ENCODE assay signal across 11 cellular contexts in the genomic region with DNA sequence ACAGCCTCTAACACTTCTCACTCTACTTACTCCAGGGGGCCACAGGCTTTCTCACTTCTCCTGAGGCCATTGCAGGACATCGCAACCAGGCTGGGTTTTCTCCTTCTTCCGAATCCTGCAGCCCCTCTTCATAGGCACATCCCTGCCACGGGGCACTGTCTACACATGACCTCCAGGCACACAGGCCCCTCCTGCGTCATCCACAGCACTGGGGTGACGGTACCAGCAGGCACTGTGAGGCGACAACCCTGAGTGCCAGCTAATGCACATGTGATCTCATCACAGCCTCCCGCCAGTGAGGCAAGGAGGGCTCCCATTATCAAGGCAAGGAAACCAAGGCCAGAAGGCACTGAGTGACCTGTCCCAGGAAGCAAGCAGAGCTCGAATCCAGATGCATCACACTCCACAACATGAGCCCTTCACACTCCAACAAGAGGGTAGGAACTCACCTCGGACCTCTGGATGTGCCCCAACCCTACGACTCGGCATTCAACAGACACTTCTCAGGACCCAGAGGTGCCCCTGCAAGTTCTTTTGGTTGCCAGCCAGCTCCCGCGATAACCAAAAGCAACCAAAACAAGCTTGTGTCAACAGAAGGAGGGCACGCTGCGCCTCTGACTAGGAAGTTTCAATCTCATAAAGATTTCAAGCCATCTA. TPM values are rescaled to one million over a fixed set of nuclear protein-coding genes. Genes with fewer than 3 reads are reported as not detected.
DNase-seq lines count a peak whose midpoint lies in the region; ATAC-seq lines count a peak whose summit lies in the region.
"Had no signal": no experiment of that assay in that cellular context is flagged by ENCODE, and none has a peak within 500 bp of the region (broad histone marks: within the 10 kb centered on the region; RNA-seq: fewer than 3 reads in every experiment).

No MANE protein-coding gene starts in this region.

- H3K4me1 ChIP-seq in CD4-positive, CD25-positive, alpha-beta regulatory T cell (ENCODE audit: control insufficient read depth, insufficient read depth, low read length, poor library complexity, severe bottlenecking): no peaks in the 10 kb centered on the region

- DNase-seq in CD4-positive, CD25-positive, alpha-beta regulatory T cell: no peak
- DNase-seq in HT-29 (ENCODE audit: low spot score) (peak; percentile 63), epithelial cell of prostate (ENCODE audit: low read depth, low spot score) (no peak), pons (ENCODE audit: low spot score) (peak; percentile 40), NCI-H524 treated with DMSO at 0.1 percent for 48 hours (lab: John Stamatoyannopoulos, UW) (no peak), NCI-H748 (lab: John Stamatoyannopoulos, UW; ENCODE audit: unreplicated experiment) (no peak)
- DNase-seq: activated CD4-positive, alpha-beta memory T cell treated with anti-CD3 and anti-CD28 coated beads for 36 hours; hippocampal formation had no signal

- H3K27ac ChIP-seq in CD4-positive, CD25-positive, alpha-beta regulatory T cell (ENCODE audit: insufficient read depth, low read length, poor library complexity, severe bottlenecking): no peak overlapping the region
- peak overlapping the region; percentile 71 for H3K27ac ChIP-seq in epithelial cell of prostate

- peak overlapping the region in 2 of 4 donors; percentile 15 to 39 for H3K4me3 Mint-ChIP-seq in CD4-positive, CD25-positive, alpha-beta regulatory T cell
- H3K4me3 Mint-ChIP-seq: activated CD4-positive, alpha-beta memory T cell treated with anti-CD3 and anti-CD28 coated beads for 36 hours; activated naive CD8-positive, alpha-beta T cell had no signal

- H3K36me3 ChIP-seq in CD4-positive, CD25-positive, alpha-beta regulatory T cell (ENCODE audit: control insufficient read depth, insufficient read depth, low read length): no peaks in the 10 kb centered on the region

- H3K9me3 Mint-ChIP-seq in CD4-positive, CD25-positive, alpha-beta regulatory T cell: peaks cover 0 to 10% (median 2%) of the 10 kb centered on the region in 7 donors

- peaks cover 0 to 18% (median 5%) of the 10 kb centered on the region in 4 donors for H3K4me1 Mint-ChIP-seq in CD4-positive, CD25-positive, alpha-beta regulatory T cell

- ATAC-seq in CD4-positive, CD25-positive, alpha-beta regulatory T cell (ENCODE audit: low read depth in 2 of 2): no peak
- ATAC-seq in GM18873 (IDR thresholded peaks at IDR 0.05; ENCODE audit: low FRiP score, unreplicated experiment) (no peak), HG02973 (IDR thresholded peaks at IDR 0.05; ENCODE audit: unreplicated experiment) (no peak)

- no peaks in the 10 kb centered on the region for H3K27me3 ChIP-seq in CD4-positive, CD25-positive, alpha-beta regulatory T cell (ENCODE audit: control insufficient read depth, insufficient read depth, low read length)

- no peak overlapping the region for H3K4me3 ChIP-seq in CD4-positive, CD25-positive, alpha-beta regulatory T cell (ENCODE audit: low read depth, low read length)

- H3K27ac Mint-ChIP-seq in CD4-positive, CD25-positive, alpha-beta regulatory T cell: peak overlapping the region in 2 of 3 donors; percentile 69 to 82
- H3K27ac Mint-ChIP-seq: activated CD4-positive, alpha-beta memory T cell treated with anti-CD3 and anti-CD28 coated beads for 36 hours; activated naive CD8-positive, alpha-beta T cell had no signal

- H3K27me3 Mint-ChIP-seq in CD4-positive, CD25-positive, alpha-beta regulatory T cell: no peaks in the 10 kb centered on the region
- H3K27me3 Mint-ChIP-seq: activated naive CD8-positive, alpha-beta T cell had no signal

- H3K36me3 Mint-ChIP-seq in CD4-positive, CD25-positive, alpha-beta regulatory T cell: peaks cover 4% of the 10 kb centered on the region

- H3K9me3 ChIP-seq in CD4-positive, CD25-positive, alpha-beta regulatory T cell (ENCODE audit: control insufficient read depth in 2 of 2, low read length in 2 of 2): no peaks in the 10 kb centered on the region

RNA-seq across cellular contexts. Expression of a gene that starts 16.7 kb away (rescaled TPM):
- total RNA-seq in CD4-positive, CD25-positive, alpha-beta regulatory T cell: 4.1 TPM
- polyA plus RNA-seq in CD4-positive, CD25-positive, alpha-beta regulatory T cell: 10 to 100 TPM in 3 of 4 donors, 1 to 10 TPM in 1; 8.4 to 15.1 (median 13.1) TPM
- 14.4 and 19.7 TPM in 2 replicates for total RNA-seq in HT-29 (2014; rRNA removed; shearing (Covaris generic))

Comparison
In these comparisons a context has a peak if more than half of its experiments do, and no peak if none do; other contexts are left out.
1. DNase-seq: peak in HT-29 (single experiment) and pons (single experiment); none in CD4-positive, CD25-positive, alpha-beta regulatory T cell (0 of 3), epithelial cell of prostate (single experiment), NCI-H524 treated with DMSO at 0.1 percent for 48 hours (single experiment) and NCI-H748 (single experiment).